ENCODE assay signal across 22 cellular contexts in genomic region chr5:142819292-142819691, GRCh38. TPM values are rescaled to one million over a fixed set of nuclear protein-coding genes. Genes with fewer than 3 reads are reported as not detected.
A peak's percentile ranks its signal among the peaks of the same experiment; 100 is the strongest.
DNase-seq lines count a peak whose midpoint lies in the region; ATAC-seq, FAIRE-seq and TF ChIP-seq lines count a peak whose summit lies in the region.
"Had no signal": no experiment of that assay in that cellular context is flagged by ENCODE, and none has a peak within 500 bp of the region (broad histone marks: within the 10 kb centered on the region; RNA-seq: fewer than 3 reads in every experiment).

No MANE protein-coding gene starts in this region.

- peaks cover 27 to 40% of the 10 kb centered on the region in 2 donors for H3K4me1 ChIP-seq in breast epithelium
- H3K4me1 ChIP-seq in thyroid gland, result peaks cover 37 to 59% of the 10 kb centered on the region in 2 donors

- DNase-seq in DMS53 (lab: John Stamatoyannopoulos, UW) (peak; percentile 9), DMS53 treated with DMSO at 0.1 percent for 48 hours (lab: John Stamatoyannopoulos, UW; ENCODE audit: unreplicated experiment) (no peak), breast epithelium (ENCODE audit: low spot score in 2 of 2) (no peak), left lobe of liver (ENCODE audit: low spot score) (no peak), thyroid gland (peak; percentile 29 to 62), urothelium cell line (ENCODE audit: low spot score) (no peak)
- DNase-seq: activated CD4-positive, alpha-beta T cell treated with anti-CD3 and anti-CD28 coated beads, Interleukin-2, amount 50 U/mL, for 1 hour; activated naive CD4-positive, alpha-beta T cell treated with anti-CD3 and anti-CD28 coated beads, Interleukin-2, amount 50 U/mL, for 16 hours; body of pancreas; DMS79; lower lobe of right lung; naive thymus-derived CD8-positive, alpha-beta T cell; NCI-H1417; NCI-H226 had no signal

- no peak for TF ChIP-seq POLR2A in breast epithelium (IDR thresholded peaks at IDR 0.05)
- no peak for TF ChIP-seq POLR2A in thyroid gland (IDR thresholded peaks at IDR 0.05)

- H3K27ac ChIP-seq in breast epithelium (peak overlapping the region; percentile 61 to 78), thyroid gland (peak overlapping the region; percentile 41 to 75 (median 48))
- H3K27ac ChIP-seq: 22Rv1, lower lobe of right lung, SK-N-MC had no signal

- TF ChIP-seq CTCF in breast epithelium (IDR thresholded peaks at IDR 0.05), result no peak
- TF ChIP-seq CTCF in thyroid gland (IDR thresholded peaks at IDR 0.05), result no peak

- H3K4me3 ChIP-seq in breast epithelium (no peak overlapping the region), thyroid gland (replicated peaks in 1 of 3) (no peak overlapping the region)
- H3K4me3 ChIP-seq: BLaER1 treated with 17β-estradiol and CSF1 and Interleukin-3, amounts not matched to agents 10 nM and 100 nM; body of pancreas; K562; lower lobe of right lung; SK-N-MC had no signal

- intact Hi-C loops in breast epithelium (cut with DNase I; ENCODE audit: low total_unique reads), result no loop called here
- intact Hi-C loops in thyroid gland (cut with DNase I), result no loop called here

- H3K36me3 ChIP-seq in breast epithelium, result no peaks in the 10 kb centered on the region
- H3K36me3 ChIP-seq in thyroid gland, result no peaks in the 10 kb centered on the region
- H3K36me3 ChIP-seq: lower lobe of right lung had no signal

- peak; percentile 11 for ATAC-seq in left lobe of liver
- ATAC-seq in GM19467 (IDR thresholded peaks at IDR 0.05; ENCODE audit: unreplicated experiment), result no peak
- no peak for ATAC-seq in GM21515 (IDR thresholded peaks at IDR 0.05; ENCODE audit: unreplicated experiment)
- ATAC-seq: body of pancreas; K562; lower lobe of right lung; naive thymus-derived CD8-positive, alpha-beta T cell had no signal

- no peaks in the 10 kb centered on the region for H3K9me3 ChIP-seq in breast epithelium
- H3K9me3 ChIP-seq in thyroid gland, result no peaks in the 10 kb centered on the region
- H3K9me3 ChIP-seq: body of pancreas, lower lobe of right lung had no signal

- FAIRE-seq in urothelium cell line (lab: Jason Lieb, UNC), result no peak
- FAIRE-seq: H54, TTC549 had no signal

- H3K27me3 ChIP-seq in breast epithelium (no peaks in the 10 kb centered on the region), thyroid gland (no peaks in the 10 kb centered on the region)
- H3K27me3 ChIP-seq: BLaER1 treated with 17β-estradiol and CSF1 and Interleukin-3, amounts not matched to agents 10 nM and 100 nM; body of pancreas had no signal

RNA-seq across cellular contexts. Expression of gene ARHGAP26, which starts 49.1 kb away (rescaled TPM):
- total RNA-seq in breast epithelium, result 10 to 100 TPM; 33.1 to 89.0 (median 56.4) TPM
- 7.4 TPM for total RNA-seq in left lobe of liver
- 10 to 100 TPM; 28.2 to 52.3 (median 37.9) TPM for total RNA-seq in thyroid gland

Comparison
In these comparisons a context has a peak if more than half of its experiments do, and no peak if none do; other contexts are left out.
1. DNase-seq: peak in DMS53 (single experiment) and thyroid gland (2 of 2); none in DMS53 treated with DMSO at 0.1 percent for 48 hours (single experiment), breast epithelium (0 of 2), left lobe of liver (single experiment) and urothelium cell line (single experiment).